ENCODE assay signal across 1 cellular context in the genomic region with DNA sequence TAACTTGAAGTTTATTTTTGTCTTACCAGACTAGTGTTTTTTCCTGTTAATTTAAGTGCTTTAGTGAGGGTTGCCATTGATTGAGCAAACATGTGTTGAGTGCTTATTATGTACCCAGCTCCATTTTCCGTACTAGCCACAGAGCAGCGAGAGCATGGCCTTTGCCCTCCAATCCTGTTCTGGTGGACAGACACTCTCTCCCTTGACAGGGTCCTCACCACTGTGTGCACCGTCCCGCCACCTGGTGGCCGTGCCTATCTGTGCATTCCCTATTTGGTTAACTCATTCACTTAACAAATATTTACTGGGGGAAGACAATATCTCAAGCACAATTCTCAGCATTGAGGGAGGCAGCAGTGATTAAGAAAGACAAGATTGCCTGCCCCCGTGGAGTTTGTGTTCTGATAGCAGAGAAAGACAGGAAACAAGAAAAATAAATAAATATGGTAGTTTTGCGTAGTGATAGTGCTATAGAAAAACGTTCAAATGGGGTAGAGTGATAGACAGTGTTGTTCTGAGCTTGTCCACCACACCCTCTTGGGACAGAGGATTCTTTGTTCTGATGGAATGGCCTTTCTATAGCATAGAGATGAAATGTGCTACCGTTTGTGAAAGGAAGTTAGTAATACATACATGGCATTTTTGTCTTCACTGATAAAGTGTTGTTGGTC.
A peak's percentile ranks its signal among the peaks of the same experiment; 100 is the strongest.
TF ChIP-seq lines count a peak whose summit lies in the region.

No MANE protein-coding gene starts in this region.

TF ChIP-seq in HepG2, 621 proteins besides CTCF, POLR2A, EP300 and RAD21 (continued from another document and continues in another):
- TF ChIP-seq, protein P1, sequence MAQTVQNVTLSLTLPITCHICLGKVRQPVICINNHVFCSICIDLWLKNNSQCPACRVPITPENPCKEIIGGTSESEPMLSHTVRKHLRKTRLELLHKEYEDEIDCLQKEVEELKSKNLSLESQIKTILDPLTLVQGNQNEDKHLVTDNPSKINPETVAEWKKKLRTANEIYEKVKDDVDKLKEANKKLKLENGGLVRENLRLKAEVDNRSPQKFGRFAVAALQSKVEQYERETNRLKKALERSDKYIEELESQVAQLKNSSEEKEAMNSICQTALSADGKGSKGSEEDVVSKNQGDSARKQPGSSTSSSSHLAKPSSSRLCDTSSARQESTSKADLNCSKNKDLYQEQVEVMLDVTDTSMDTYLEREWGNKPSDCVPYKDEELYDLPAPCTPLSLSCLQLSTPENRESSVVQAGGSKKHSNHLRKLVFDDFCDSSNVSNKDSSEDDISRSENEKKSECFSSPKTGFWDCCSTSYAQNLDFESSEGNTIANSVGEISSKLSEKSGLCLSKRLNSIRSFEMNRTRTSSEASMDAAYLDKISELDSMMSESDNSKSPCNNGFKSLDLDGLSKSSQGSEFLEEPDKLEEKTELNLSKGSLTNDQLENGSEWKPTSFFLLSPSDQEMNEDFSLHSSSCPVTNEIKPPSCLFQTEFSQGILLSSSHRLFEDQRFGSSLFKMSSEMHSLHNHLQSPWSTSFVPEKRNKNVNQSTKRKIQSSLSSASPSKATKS (CRISPR knock-in tag; IDR thresholded peaks at IDR 0.05) = no peak
- TF ChIP-seq RFX5 (IDR thresholded peaks at IDR 0.05; ENCODE audit: low read depth, low read length) (no peak), ZNF850 (CRISPR knock-in tag; conservative IDR thresholded peaks at IDR 0.05) (no peak), MBNL3 (CRISPR knock-in tag; conservative IDR thresholded peaks at IDR 0.05) (no peak), ZSCAN21 (CRISPR knock-in tag; IDR thresholded peaks at IDR 0.05; ENCODE audit: borderline replicate concordance) (no peak), KAT8 (CRISPR knock-in tag; IDR thresholded peaks at IDR 0.05) (no peak), ZNF292 (CRISPR knock-in tag; IDR thresholded peaks at IDR 0.05; ENCODE audit: borderline replicate concordance, low read depth) (no peak), ZNF337 (CRISPR knock-in tag; IDR thresholded peaks at IDR 0.05; ENCODE audit: borderline replicate concordance, low read depth) (no peak), MIER2 (CRISPR knock-in tag; IDR thresholded peaks at IDR 0.05) (peak; percentile 73; the same call in 1 of the 2 replicates), SOX6 (IDR thresholded peaks at IDR 0.05) (no peak), SOX6 (CRISPR knock-in tag; IDR thresholded peaks at IDR 0.05) (peak; percentile 39; the same call in 1 of the 2 replicates), ZSCAN12 (CRISPR knock-in tag; IDR thresholded peaks at IDR 0.05) (no peak), ZNF766 (CRISPR knock-in tag; IDR thresholded peaks at IDR 0.05; ENCODE audit: borderline replicate concordance) (no peak), ZBTB21 (CRISPR knock-in tag; IDR thresholded peaks at IDR 0.05) (no peak), PPARG (CRISPR knock-in tag; conservative IDR thresholded peaks at IDR 0.05) (peak; percentile 92), RELA (CRISPR knock-in tag; IDR thresholded peaks at IDR 0.05) (no peak), ATM (IDR thresholded peaks at IDR 0.05; ENCODE audit: borderline replicate concordance) (no peak), GATA4 (IDR thresholded peaks at IDR 0.05; ENCODE audit: borderline replicate concordance, low read depth) (no peak), KDM2A (CRISPR knock-in tag; IDR thresholded peaks at IDR 0.05; ENCODE audit: borderline replicate concordance, low read depth) (peak; percentile 52; the same call in 1 of the 2 replicates), TBX3 (IDR thresholded peaks at IDR 0.05; ENCODE audit: borderline replicate concordance) (no peak), HOXA5 (CRISPR knock-in tag; IDR thresholded peaks at IDR 0.05) (0 out of 2 replicates have a peak, but pooled peaks have one; percentile 38), TEAD2 (CRISPR knock-in tag; IDR thresholded peaks at IDR 0.05) (no peak), ZNF430 (CRISPR knock-in tag; IDR thresholded peaks at IDR 0.05) (no peak), ZNF24 (IDR thresholded peaks at IDR 0.05) (no peak), ZNF644 (CRISPR knock-in tag; IDR thresholded peaks at IDR 0.05; ENCODE audit: low read depth) (peak; percentile 79), CCDC6 (CRISPR knock-in tag; IDR thresholded peaks at IDR 0.05) (no peak), HNF4A (CRISPR knock-in tag; IDR thresholded peaks at IDR 0.05) (peak; percentile 75), ZNF598 (CRISPR knock-in tag; IDR thresholded peaks at IDR 0.05; ENCODE audit: borderline replicate concordance) (no peak), BCL6 (CRISPR knock-in tag; IDR thresholded peaks at IDR 0.05) (no peak), ZNF547 (CRISPR knock-in tag; IDR thresholded peaks at IDR 0.05) (no peak), HNRNPLL (IDR thresholded peaks at IDR 0.05; ENCODE audit: low read depth, low read length, poor library complexity, severe bottlenecking) (no peak), XRCC5 (optimal IDR thresholded peaks at IDR 0.05; ENCODE audit: low read length) (peak; percentile 97)
- TF ChIP-seq, protein P2, sequence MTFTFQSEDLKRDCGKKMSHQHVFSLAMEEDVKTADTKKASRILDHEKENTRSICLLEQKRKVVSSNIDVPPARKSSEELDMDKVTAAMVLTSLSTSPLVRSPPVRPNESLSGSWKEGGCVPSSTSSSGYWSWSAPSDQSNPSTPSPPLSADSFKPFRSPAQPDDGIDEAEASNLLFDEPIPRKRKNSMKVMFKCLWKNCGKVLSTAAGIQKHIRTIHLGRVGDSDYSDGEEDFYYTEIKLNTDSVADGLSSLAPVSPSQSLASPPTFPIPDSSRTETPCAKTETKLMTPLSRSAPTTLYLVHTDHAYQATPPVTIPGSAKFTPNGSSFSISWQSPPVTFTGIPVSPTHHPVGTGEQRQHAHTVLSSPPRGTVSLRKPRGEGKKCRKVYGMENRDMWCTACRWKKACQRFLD (CRISPR knock-in tag; IDR thresholded peaks at IDR 0.05; ENCODE audit: borderline replicate concordance) = no peak
- TF ChIP-seq, protein P3, sequence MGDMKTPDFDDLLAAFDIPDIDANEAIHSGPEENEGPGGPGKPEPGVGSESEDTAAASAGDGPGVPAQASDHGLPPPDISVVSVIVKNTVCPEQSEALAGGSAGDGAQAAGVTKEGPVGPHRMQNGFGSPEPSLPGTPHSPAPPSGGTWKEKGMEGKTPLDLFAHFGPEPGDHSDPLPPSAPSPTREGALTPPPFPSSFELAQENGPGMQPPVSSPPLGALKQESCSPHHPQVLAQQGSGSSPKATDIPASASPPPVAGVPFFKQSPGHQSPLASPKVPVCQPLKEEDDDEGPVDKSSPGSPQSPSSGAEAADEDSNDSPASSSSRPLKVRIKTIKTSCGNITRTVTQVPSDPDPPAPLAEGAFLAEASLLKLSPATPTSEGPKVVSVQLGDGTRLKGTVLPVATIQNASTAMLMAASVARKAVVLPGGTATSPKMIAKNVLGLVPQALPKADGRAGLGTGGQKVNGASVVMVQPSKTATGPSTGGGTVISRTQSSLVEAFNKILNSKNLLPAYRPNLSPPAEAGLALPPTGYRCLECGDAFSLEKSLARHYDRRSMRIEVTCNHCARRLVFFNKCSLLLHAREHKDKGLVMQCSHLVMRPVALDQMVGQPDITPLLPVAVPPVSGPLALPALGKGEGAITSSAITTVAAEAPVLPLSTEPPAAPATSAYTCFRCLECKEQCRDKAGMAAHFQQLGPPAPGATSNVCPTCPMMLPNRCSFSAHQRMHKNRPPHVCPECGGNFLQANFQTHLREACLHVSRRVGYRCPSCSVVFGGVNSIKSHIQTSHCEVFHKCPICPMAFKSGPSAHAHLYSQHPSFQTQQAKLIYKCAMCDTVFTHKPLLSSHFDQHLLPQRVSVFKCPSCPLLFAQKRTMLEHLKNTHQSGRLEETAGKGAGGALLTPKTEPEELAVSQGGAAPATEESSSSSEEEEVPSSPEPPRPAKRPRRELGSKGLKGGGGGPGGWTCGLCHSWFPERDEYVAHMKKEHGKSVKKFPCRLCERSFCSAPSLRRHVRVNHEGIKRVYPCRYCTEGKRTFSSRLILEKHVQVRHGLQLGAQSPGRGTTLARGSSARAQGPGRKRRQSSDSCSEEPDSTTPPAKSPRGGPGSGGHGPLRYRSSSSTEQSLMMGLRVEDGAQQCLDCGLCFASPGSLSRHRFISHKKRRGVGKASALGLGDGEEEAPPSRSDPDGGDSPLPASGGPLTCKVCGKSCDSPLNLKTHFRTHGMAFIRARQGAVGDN (CRISPR knock-in tag; IDR thresholded peaks at IDR 0.05) = no peak
- TF ChIP-seq, protein P4, sequence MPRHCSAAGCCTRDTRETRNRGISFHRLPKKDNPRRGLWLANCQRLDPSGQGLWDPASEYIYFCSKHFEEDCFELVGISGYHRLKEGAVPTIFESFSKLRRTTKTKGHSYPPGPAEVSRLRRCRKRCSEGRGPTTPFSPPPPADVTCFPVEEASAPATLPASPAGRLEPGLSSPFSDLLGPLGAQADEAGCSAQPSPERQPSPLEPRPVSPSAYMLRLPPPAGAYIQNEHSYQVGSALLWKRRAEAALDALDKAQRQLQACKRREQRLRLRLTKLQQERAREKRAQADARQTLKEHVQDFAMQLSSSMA (CRISPR knock-in tag; IDR thresholded peaks at IDR 0.05) = no peak
- TF ChIP-seq, protein P5, sequence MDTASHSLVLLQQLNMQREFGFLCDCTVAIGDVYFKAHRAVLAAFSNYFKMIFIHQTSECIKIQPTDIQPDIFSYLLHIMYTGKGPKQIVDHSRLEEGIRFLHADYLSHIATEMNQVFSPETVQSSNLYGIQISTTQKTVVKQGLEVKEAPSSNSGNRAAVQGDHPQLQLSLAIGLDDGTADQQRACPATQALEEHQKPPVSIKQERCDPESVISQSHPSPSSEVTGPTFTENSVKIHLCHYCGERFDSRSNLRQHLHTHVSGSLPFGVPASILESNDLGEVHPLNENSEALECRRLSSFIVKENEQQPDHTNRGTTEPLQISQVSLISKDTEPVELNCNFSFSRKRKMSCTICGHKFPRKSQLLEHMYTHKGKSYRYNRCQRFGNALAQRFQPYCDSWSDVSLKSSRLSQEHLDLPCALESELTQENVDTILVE (CRISPR knock-in tag; IDR thresholded peaks at IDR 0.05) = 0 out of 2 replicates have a peak, but pooled peaks have one; percentile 41
- TF ChIP-seq, protein P6, sequence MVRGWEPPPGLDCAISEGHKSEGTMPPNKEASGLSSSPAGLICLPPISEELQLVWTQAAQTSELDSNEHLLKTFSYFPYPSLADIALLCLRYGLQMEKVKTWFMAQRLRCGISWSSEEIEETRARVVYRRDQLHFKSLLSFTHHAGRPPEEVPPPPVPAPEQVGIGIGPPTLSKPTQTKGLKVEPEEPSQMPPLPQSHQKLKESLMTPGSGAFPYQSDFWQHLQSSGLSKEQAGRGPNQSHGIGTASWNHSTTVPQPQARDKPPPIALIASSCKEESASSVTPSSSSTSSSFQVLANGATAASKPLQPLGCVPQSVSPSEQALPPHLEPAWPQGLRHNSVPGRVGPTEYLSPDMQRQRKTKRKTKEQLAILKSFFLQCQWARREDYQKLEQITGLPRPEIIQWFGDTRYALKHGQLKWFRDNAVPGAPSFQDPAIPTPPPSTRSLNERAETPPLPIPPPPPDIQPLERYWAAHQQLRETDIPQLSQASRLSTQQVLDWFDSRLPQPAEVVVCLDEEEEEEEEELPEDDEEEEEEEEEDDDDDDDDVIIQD (CRISPR knock-in tag; IDR thresholded peaks at IDR 0.05; ENCODE audit: low read depth) = no peak
- TF ChIP-seq, protein P7, sequence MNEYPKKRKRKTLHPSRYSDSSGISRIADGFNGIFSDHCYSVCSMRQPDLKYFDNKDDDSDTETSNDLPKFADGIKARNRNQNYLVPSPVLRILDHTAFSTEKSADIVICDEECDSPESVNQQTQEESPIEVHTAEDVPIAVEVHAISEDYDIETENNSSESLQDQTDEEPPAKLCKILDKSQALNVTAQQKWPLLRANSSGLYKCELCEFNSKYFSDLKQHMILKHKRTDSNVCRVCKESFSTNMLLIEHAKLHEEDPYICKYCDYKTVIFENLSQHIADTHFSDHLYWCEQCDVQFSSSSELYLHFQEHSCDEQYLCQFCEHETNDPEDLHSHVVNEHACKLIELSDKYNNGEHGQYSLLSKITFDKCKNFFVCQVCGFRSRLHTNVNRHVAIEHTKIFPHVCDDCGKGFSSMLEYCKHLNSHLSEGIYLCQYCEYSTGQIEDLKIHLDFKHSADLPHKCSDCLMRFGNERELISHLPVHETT (CRISPR knock-in tag; conservative IDR thresholded peaks at IDR 0.05) = no peak
- TF ChIP-seq, protein P8, sequence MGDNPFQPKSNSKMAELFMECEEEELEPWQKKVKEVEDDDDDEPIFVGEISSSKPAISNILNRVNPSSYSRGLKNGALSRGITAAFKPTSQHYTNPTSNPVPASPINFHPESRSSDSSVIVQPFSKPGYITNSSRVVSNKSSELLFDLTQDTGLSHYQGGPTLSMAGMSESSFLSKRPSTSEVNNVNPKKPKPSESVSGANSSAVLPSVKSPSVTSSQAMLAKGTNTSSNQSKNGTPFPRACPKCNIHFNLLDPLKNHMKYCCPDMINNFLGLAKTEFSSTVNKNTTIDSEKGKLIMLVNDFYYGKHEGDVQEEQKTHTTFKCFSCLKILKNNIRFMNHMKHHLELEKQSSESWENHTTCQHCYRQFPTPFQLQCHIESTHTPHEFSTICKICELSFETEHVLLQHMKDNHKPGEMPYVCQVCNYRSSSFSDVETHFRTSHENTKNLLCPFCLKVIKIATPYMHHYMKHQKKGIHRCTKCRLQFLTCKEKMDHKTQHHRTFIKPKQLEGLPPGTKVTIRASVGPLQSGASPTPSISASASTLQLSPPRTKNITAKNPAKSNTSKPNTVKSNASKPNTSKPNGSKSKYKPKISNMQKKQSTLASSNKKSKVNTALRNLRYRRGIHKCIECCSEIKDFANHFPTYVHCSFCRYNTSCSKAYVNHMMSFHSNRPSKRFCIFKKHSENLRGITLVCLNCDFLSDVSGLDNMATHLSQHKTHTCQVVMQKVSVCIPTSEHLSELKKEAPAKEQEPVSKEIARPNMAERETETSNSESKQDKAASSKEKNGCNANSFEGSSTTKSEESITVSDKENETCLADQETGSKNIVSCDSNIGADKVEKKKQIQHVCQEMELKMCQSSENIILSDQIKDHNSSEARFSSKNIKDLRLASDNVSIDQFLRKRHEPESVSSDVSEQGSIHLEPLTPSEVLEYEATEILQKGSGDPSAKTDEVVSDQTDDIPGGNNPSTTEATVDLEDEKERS (CRISPR knock-in tag; IDR thresholded peaks at IDR 0.05) = 0 out of 2 replicates have a peak, but pooled peaks have one; percentile 57
- TF ChIP-seq, protein P9, sequence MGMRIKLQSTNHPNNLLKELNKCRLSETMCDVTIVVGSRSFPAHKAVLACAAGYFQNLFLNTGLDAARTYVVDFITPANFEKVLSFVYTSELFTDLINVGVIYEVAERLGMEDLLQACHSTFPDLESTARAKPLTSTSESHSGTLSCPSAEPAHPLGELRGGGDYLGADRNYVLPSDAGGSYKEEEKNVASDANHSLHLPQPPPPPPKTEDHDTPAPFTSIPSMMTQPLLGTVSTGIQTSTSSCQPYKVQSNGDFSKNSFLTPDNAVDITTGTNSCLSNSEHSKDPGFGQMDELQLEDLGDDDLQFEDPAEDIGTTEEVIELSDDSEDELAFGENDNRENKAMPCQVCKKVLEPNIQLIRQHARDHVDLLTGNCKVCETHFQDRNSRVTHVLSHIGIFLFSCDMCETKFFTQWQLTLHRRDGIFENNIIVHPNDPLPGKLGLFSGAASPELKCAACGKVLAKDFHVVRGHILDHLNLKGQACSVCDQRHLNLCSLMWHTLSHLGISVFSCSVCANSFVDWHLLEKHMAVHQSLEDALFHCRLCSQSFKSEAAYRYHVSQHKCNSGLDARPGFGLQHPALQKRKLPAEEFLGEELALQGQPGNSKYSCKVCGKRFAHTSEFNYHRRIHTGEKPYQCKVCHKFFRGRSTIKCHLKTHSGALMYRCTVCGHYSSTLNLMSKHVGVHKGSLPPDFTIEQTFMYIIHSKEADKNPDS (CRISPR knock-in tag; IDR thresholded peaks at IDR 0.05) = no peak
- TF ChIP-seq, protein P10, sequence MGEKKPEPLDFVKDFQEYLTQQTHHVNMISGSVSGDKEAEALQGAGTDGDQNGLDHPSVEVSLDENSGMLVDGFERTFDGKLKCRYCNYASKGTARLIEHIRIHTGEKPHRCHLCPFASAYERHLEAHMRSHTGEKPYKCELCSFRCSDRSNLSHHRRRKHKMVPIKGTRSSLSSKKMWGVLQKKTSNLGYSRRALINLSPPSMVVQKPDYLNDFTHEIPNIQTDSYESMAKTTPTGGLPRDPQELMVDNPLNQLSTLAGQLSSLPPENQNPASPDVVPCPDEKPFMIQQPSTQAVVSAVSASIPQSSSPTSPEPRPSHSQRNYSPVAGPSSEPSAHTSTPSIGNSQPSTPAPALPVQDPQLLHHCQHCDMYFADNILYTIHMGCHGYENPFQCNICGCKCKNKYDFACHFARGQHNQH (CRISPR knock-in tag; IDR thresholded peaks at IDR 0.05) = 0 out of 2 replicates have a peak, but pooled peaks have one; percentile 54
